In the genomic region with DNA sequence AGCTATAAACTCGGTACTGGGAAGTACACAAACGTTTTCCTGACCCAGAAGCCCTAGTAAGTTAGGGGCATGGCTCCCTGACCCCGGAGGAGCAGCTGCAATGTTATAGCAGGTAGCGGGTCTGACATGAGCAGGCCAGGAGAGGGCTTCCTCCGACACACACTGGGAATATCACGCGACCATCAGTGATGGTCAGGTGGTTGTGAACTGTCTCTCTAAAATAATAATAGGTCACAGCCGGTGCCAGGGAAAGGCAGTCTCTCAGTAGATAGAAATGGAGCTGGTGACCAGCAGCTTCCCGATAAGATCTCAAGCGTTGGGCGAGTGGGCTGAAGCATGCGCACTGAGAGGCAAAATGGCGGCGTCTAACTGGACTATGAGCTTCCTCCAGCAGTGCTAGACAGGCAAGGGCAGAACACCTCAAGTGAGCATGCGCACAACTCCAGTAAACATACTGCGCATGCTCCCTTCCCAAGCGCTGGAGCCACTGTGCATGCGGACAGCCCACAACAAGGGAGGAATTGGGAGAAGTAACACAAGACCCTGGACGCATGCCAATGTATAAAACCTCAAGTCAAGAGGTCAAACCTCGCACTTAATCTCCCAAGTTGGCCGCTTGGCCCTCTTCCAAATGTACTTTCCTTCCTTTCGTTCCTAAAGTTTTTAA, we compare ENCODE assay signal across 1 cellular context.
TF ChIP-seq lines count a peak whose summit lies in the region.

No MANE protein-coding gene starts in this region.

TF ChIP-seq in K562, 482 proteins besides CTCF, POLR2A, EP300 and RAD21:
- no peak for TF ChIP-seq ZNF57 (CRISPR knock-in tag; IDR thresholded peaks at IDR 0.05)
- peak; percentile 42 to 45; a peak in 2 of 4 replicates for TF ChIP-seq NRF1 (conservative IDR thresholded peaks at IDR 0.05 in 1 of 2, IDR thresholded peaks at IDR 0.05 in 1 of 2)
- TF ChIP-seq SETDB1 (IDR thresholded peaks at IDR 0.05; ENCODE audit: low read length): no peak
- TF ChIP-seq PHF8 (IDR thresholded peaks at IDR 0.05; ENCODE audit: borderline replicate concordance, low read length): no peak
- no peak for TF ChIP-seq ZNF165 (CRISPR knock-in tag; IDR thresholded peaks at IDR 0.05; ENCODE audit: borderline replicate concordance)
- TF ChIP-seq ZNF124 (CRISPR knock-in tag; IDR thresholded peaks at IDR 0.05): no peak
- TF ChIP-seq YY1 (IDR thresholded peaks at IDR 0.05; ENCODE audit: borderline replicate concordance in 1 of 3, control insufficient read depth in 1 of 3, extremely low read depth in 1 of 3, insufficient read depth in 3 of 3, insufficient read length in 1 of 3, insufficient replicate concordance in 2 of 3, low read depth in 1 of 3, low read length in 2 of 3): peak in 1 of 3 experiments; percentile 34
- no peak for TF ChIP-seq NR2C2 (CRISPR knock-in tag; IDR thresholded peaks at IDR 0.05)
- TF ChIP-seq NR2C2 (tag; IDR thresholded peaks at IDR 0.05): no peak
- no peak for TF ChIP-seq ZNF586 (CRISPR knock-in tag; conservative IDR thresholded peaks at IDR 0.05)
- no peak for TF ChIP-seq CBFB (CRISPR knock-in tag; IDR thresholded peaks at IDR 0.05)
- peak; percentile 57 for TF ChIP-seq NFIC (IDR thresholded peaks at IDR 0.05)
